Comparison of ENCODE assay signal across 8 cellular contexts in genomic region chr1:22105611-22106207, GRCh38. TPM values are rescaled to one million over a fixed set of nuclear protein-coding genes. Genes with fewer than 3 reads are reported as not detected.
A peak's percentile ranks its signal among the peaks of the same experiment; 100 is the strongest.
DNase-seq lines count a peak whose midpoint lies in the region; ATAC-seq and TF ChIP-seq lines count a peak whose summit lies in the region.

No MANE protein-coding gene starts in this region.

- H3K27me3 ChIP-seq in body of pancreas (no peaks in the 10 kb centered on the region), tibial artery (no peaks in the 10 kb centered on the region)

- 51 to 53% methylated on average over 5 of the region's 5 CpGs for WGBS in body of pancreas, 2 donors

- H3K4me1 ChIP-seq in body of pancreas: no peaks in the 10 kb centered on the region
- peaks cover 0 to 22% (median 15%) of the 10 kb centered on the region in 4 donors for H3K4me1 ChIP-seq in tibial artery

- ATAC-seq in body of pancreas (peak; percentile 69), GM21447 (IDR thresholded peaks at IDR 0.05; ENCODE audit: unreplicated experiment) (no peak)

- H3K9me3 ChIP-seq in body of pancreas (no peaks in the 10 kb centered on the region), tibial artery (no peaks in the 10 kb centered on the region)

- H3K36me3 ChIP-seq in body of pancreas (replicated peaks in 1 of 2; ENCODE audit: insufficient read depth in 1 of 2, low read depth in 2 of 2) (no peaks in the 10 kb centered on the region), tibial artery (peaks cover 0 to 17% (median 12%) of the 10 kb centered on the region in 3 donors)

- DNase-seq in NOMO-1 treated with DMSO at 0.1 percent for 48 hours (lab: John Stamatoyannopoulos, UW; ENCODE audit: unreplicated experiment): peak; percentile 61
- DNase-seq in NOMO-1 treated with dmso at 0.1 percent for 144 hours (lab: John Stamatoyannopoulos, UW; ENCODE audit: unreplicated experiment): no peak
- DNase-seq in KBM-7: peak; percentile 71
- DNase-seq in OCI-M2 (lab: John Stamatoyannopoulos, UW; ENCODE audit: unreplicated experiment): peak; percentile 23
- DNase-seq in body of pancreas: peak in 3 of 4 donors; percentile 46 to 53 (median 47)
- peak; percentile 53 for DNase-seq in kidney glomerular epithelial cell (lab: John Stamatoyannopoulos, UW)
- DNase-seq in tibial artery: no peak

- peak; percentile 40 to 81 (median 78) for TF ChIP-seq CTCF in body of pancreas (IDR thresholded peaks at IDR 0.05)
- peak; percentile 67 to 73 for TF ChIP-seq CTCF in tibial artery (IDR thresholded peaks at IDR 0.05)

- TF ChIP-seq POLR2A in body of pancreas (IDR thresholded peaks at IDR 0.05): no peak

- H3K4me3 ChIP-seq in body of pancreas (no peak overlapping the region), tibial artery (no peak overlapping the region)

- in situ Hi-C loops in KBM-7 (cut with MboI; ENCODE audit: low pct_unique_long_range_greater_than_20kb, low sequenced_read_pairs): no loop called here

- intact Hi-C loops in body of pancreas (cut with DNase I) (loop anchor here (2.0 to 10.0 kb wide), 2 partner anchors 311 to 539 kb away; partner anchors contain the start of gene C1QC), tibial artery (cut with DNase I; ENCODE audit: low total_unique reads) (no loop called here)

- H3K27ac ChIP-seq in body of pancreas (no peak overlapping the region), tibial artery (no peak overlapping the region)

RNA-seq across cellular contexts. Expression of gene WNT4, which starts 37.2 kb away (rescaled TPM):
- total RNA-seq in body of pancreas: 1 to 10 TPM in 1 of 2 donors, under 1 TPM in 1; 0.52 to 1.3 TPM

RNA-seq across cellular contexts. Expression of gene CDC42, which starts 53.2 kb away (rescaled TPM):
- total RNA-seq in body of pancreas: 10 to 100 TPM; 39.9 to 72.1 TPM

Comparison
In these comparisons a context has a peak if more than half of its experiments do, and no peak if none do; other contexts are left out.
1. DNase-seq: peak in NOMO-1 treated with DMSO at 0.1 percent for 48 hours (single experiment), KBM-7 (single experiment), OCI-M2 (single experiment), body of pancreas (3 of 4) and kidney glomerular epithelial cell (single experiment); none in NOMO-1 treated with dmso at 0.1 percent for 144 hours (single experiment) and tibial artery (0 of 2).